ENCODE assay signal across 1 cellular context in the genomic region with DNA sequence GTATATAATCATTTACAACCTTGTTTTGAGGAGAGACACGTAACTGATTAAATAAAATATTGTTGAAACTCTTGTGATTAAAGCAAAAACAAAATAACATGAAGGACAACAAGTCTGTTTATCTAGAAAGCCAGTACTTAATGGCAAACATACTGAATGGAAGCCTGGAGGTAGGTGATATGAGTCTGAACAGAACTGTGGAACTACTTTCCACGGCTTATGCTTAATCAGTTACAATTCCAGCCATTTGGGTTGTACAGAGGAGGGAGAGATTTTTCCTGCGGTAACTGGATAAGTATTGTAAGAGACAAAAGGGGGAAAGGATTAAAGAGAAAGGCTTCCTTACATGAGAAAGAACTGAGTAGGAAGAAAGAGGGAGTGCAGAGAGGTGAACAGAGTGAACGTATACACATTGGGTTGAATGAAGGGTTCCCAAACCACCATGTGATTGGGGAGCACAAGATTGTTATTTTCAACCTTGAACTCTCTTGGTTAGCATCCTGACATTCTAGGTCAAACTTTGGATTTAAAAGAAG.
TF ChIP-seq lines count a peak whose summit lies in the region.

No MANE protein-coding gene starts in this region.

TF ChIP-seq in GM12878, 131 proteins besides CTCF, POLR2A, EP300 and RAD21:
- TF ChIP-seq KAT2A (conservative IDR thresholded peaks at IDR 0.05; ENCODE audit: control insufficient read depth, low read depth, low read length) (no peak), ZBED1 (IDR thresholded peaks at IDR 0.05; ENCODE audit: borderline replicate concordance) (no peak), HDAC6 (IDR thresholded peaks at IDR 0.05; ENCODE audit: unreplicated experiment) (no peak), EZH2 (IDR thresholded peaks at IDR 0.05; ENCODE audit: borderline replicate concordance, control insufficient read depth, low read depth, low read length) (no peak), BCL11A (IDR thresholded peaks at IDR 0.05; ENCODE audit: low read depth, low read length) (no peak), GATAD2B (conservative IDR thresholded peaks at IDR 0.05; ENCODE audit: low read depth) (no peak), RAD51 (IDR thresholded peaks at IDR 0.05) (no peak), POU2F2 (IDR thresholded peaks at IDR 0.05; ENCODE audit: borderline replicate concordance, low read depth, low read length) (no peak), NFIC (IDR thresholded peaks at IDR 0.05; ENCODE audit: low read depth, low read length) (no peak), CREB1 (IDR thresholded peaks at IDR 0.05; ENCODE audit: low read depth) (no peak), TAF1 (IDR thresholded peaks at IDR 0.05; ENCODE audit: borderline replicate concordance, low read depth, low read length) (no peak), CREM (IDR thresholded peaks at IDR 0.05; ENCODE audit: low read depth) (no peak), HCFC1 (IDR thresholded peaks at IDR 0.05; ENCODE audit: low read length) (no peak), KDM1A (IDR thresholded peaks at IDR 0.05; ENCODE audit: borderline replicate concordance) (no peak), POLR2AphosphoS2 (IDR thresholded peaks at IDR 0.05; ENCODE audit: low read depth, low read length) (no peak), ESRRA (IDR thresholded peaks at IDR 0.05; ENCODE audit: low read length) (no peak)
- TF ChIP-seq, protein P1, sequence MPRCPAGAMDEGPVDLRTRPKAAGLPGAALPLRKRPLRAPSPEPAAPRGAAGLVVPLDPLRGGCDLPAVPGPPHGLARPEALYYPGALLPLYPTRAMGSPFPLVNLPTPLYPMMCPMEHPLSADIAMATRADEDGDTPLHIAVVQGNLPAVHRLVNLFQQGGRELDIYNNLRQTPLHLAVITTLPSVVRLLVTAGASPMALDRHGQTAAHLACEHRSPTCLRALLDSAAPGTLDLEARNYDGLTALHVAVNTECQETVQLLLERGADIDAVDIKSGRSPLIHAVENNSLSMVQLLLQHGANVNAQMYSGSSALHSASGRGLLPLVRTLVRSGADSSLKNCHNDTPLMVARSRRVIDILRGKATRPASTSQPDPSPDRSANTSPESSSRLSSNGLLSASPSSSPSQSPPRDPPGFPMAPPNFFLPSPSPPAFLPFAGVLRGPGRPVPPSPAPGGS (IDR thresholded peaks at IDR 0.05; ENCODE audit: borderline replicate concordance, insufficient read depth, low read depth, low read length, poor library complexity, severe bottlenecking), result no peak
